ENCODE assay signal across 26 cellular contexts in genomic region chr7:70787275-70787674, GRCh38.
DNase-seq lines count a peak whose midpoint lies in the region; ATAC-seq, FAIRE-seq and TF ChIP-seq lines count a peak whose summit lies in the region.
"Had no signal": no experiment of that assay in that cellular context is flagged by ENCODE, and none has a peak within 500 bp of the region (broad histone marks: within the 10 kb centered on the region; RNA-seq: fewer than 3 reads in every experiment).

No MANE protein-coding gene starts in this region.

- TF ChIP-seq CTCF in glutamatergic neuron (IDR thresholded peaks at IDR 0.05; ENCODE audit: partially characterized antibody, unreplicated experiment) (no peak), type B pancreatic cell (conservative IDR thresholded peaks at IDR 0.05) (no peak)

- peaks cover 7% of the 10 kb centered on the region for H3K9me3 Mint-ChIP-seq in activated CD4-positive, alpha-beta memory T cell treated with anti-CD3 and anti-CD28 coated beads, Interleukin-2, amount 10 ng/mL, durations not matched to agents 7 days and 5 days
- H3K9me3 Mint-ChIP-seq in glutamatergic neuron (ENCODE audit: unreplicated experiment), result peaks cover 18% of the 10 kb centered on the region
- H3K9me3 Mint-ChIP-seq in type B pancreatic cell, result no peaks in the 10 kb centered on the region
- H3K9me3 Mint-ChIP-seq: stimulated activated naive CD8-positive, alpha-beta T cell treated with anti-CD3 and anti-CD28 coated beads, Interleukin-15, amount 100 ng/mL, for 72 hours had no signal

- CTCF ChIA-PET in activated CD4-positive, alpha-beta memory T cell treated with anti-CD3 and anti-CD28 coated beads, Interleukin-2, amount 10 ng/mL, durations not matched to agents 7 days and 5 days (lab: Charles Lee), result interaction anchor here (1.5 to 1.9 kb wide), 3 partner anchors 8 to 23 kb away, joined by 5 to 16 read pairs (median 12); no protein-coding TSS in a partner anchor

- peak overlapping the region; percentile 93 for H3K27ac Mint-ChIP-seq in activated CD4-positive, alpha-beta memory T cell treated with anti-CD3 and anti-CD28 coated beads, Interleukin-2, amount 10 ng/mL, durations not matched to agents 7 days and 5 days
- H3K27ac Mint-ChIP-seq in glutamatergic neuron (ENCODE audit: unreplicated experiment) (peak overlapping the region; percentile 90), type B pancreatic cell (peak overlapping the region; percentile 84)
- H3K27ac Mint-ChIP-seq: HFFc6 had no signal

- ATAC-seq in GM21619 (IDR thresholded peaks at IDR 0.05; ENCODE audit: unreplicated experiment), result no peak
- ATAC-seq: K562; left lobe of liver; stimulated activated naive CD8-positive, alpha-beta T cell treated with anti-CD3 and anti-CD28 coated beads, Interleukin-15, amount 100 ng/mL, for 72 hours had no signal

- no peak for FAIRE-seq in GM19239 (lab: Jason Lieb, UNC)
- FAIRE-seq: HTR-8/SVneo had no signal

- H3K4me1 Mint-ChIP-seq in activated CD4-positive, alpha-beta memory T cell treated with anti-CD3 and anti-CD28 coated beads, Interleukin-2, amount 10 ng/mL, durations not matched to agents 7 days and 5 days, result peaks cover 36% of the 10 kb centered on the region
- H3K4me1 Mint-ChIP-seq in glutamatergic neuron (ENCODE audit: low read depth, unreplicated experiment) (peaks cover 33% of the 10 kb centered on the region), type B pancreatic cell (ENCODE audit: unreplicated experiment) (peaks cover 11% of the 10 kb centered on the region)
- H3K4me1 Mint-ChIP-seq: stimulated activated naive CD8-positive, alpha-beta T cell treated with anti-CD3 and anti-CD28 coated beads, Interleukin-15, amount 100 ng/mL, for 72 hours had no signal

- peak; percentile 3 for DNase-seq in stimulated activated naive CD4-positive, alpha-beta T cell treated with Interleukin-2 at 50 U/mL for 16 hours (lab: John Stamatoyannopoulos, UW)
- no peak for DNase-seq in stimulated activated naive CD4-positive, alpha-beta T cell (lab: John Stamatoyannopoulos, UW)
- no peak for DNase-seq in activated CD4-positive, alpha-beta memory T cell treated with anti-CD3 and anti-CD28 coated beads, Interleukin-2, amount 10 ng/mL, durations not matched to agents 7 days and 5 days
- DNase-seq in glutamatergic neuron, result peak; percentile 41
- no peak for DNase-seq in type B pancreatic cell (ENCODE audit: extremely low spot score, unreplicated experiment)
- no peak for DNase-seq in SKM-1 treated with dmso at 0.1 percent for 144 hours (lab: John Stamatoyannopoulos, UW; ENCODE audit: unreplicated experiment)
- DNase-seq in GM19239 (ENCODE audit: insufficient read length, low spot score), result no peak
- DNase-seq: activated CD4-positive, alpha-beta T cell treated with anti-CD3 and anti-CD28 coated beads, Interleukin-2, amount 50 U/mL, for 48 hours; activated CD8-positive, alpha-beta memory T cell treated with anti-CD3 and anti-CD28 coated beads, Interleukin-2, amount 50 U/mL, for 48 hours; activated naive CD4-positive, alpha-beta T cell; amniotic stem cell; C1 segment of cervical spinal cord; erythroblast; GM23248; HFFc6; mesenchymal stem cell; NCI-H1105 treated with DMSO at 0.1 percent for 48 hours; NCI-H2029; NCI-H2227 treated with DMSO at 0.1 percent for 48 hours; NCI-H526 treated with DMSO at 0.1 percent for 48 hours; stimulated activated naive CD8-positive, alpha-beta T cell treated with anti-CD3 and anti-CD28 coated beads, Interleukin-15, amount 100 ng/mL, for 72 hours; thyroid gland had no signal

- H3K27me3 Mint-ChIP-seq in activated CD4-positive, alpha-beta memory T cell treated with anti-CD3 and anti-CD28 coated beads, Interleukin-2, amount 10 ng/mL, durations not matched to agents 7 days and 5 days, result no peaks in the 10 kb centered on the region
- H3K27me3 Mint-ChIP-seq in glutamatergic neuron (ENCODE audit: unreplicated experiment) (peaks cover 23% of the 10 kb centered on the region), type B pancreatic cell (no peaks in the 10 kb centered on the region)
- H3K27me3 Mint-ChIP-seq: stimulated activated naive CD8-positive, alpha-beta T cell treated with anti-CD3 and anti-CD28 coated beads, Interleukin-15, amount 100 ng/mL, for 72 hours had no signal

- peak overlapping the region; percentile 51 for H3K4me3 Mint-ChIP-seq in activated CD4-positive, alpha-beta memory T cell treated with anti-CD3 and anti-CD28 coated beads, Interleukin-2, amount 10 ng/mL, durations not matched to agents 7 days and 5 days
- H3K4me3 Mint-ChIP-seq in glutamatergic neuron (ENCODE audit: unreplicated experiment) (peak overlapping the region; percentile 57), type B pancreatic cell (peak overlapping the region; percentile 72)
- H3K4me3 Mint-ChIP-seq: HFFc6; stimulated activated naive CD8-positive, alpha-beta T cell treated with anti-CD3 and anti-CD28 coated beads, Interleukin-15, amount 100 ng/mL, for 72 hours had no signal

- peaks cover 37% of the 10 kb centered on the region for H3K36me3 Mint-ChIP-seq in activated CD4-positive, alpha-beta memory T cell treated with anti-CD3 and anti-CD28 coated beads, Interleukin-2, amount 10 ng/mL, durations not matched to agents 7 days and 5 days (ENCODE audit: low read depth)
- peaks cover 30% of the 10 kb centered on the region for H3K36me3 Mint-ChIP-seq in glutamatergic neuron (ENCODE audit: unreplicated experiment)
- peaks cover 62% of the 10 kb centered on the region for H3K36me3 Mint-ChIP-seq in type B pancreatic cell

- POLR2A ChIA-PET in activated CD4-positive, alpha-beta memory T cell treated with anti-CD3 and anti-CD28 coated beads, Interleukin-2, amount 10 ng/mL, durations not matched to agents 7 days and 5 days (lab: Charles Lee), result interaction anchor here (1.0 to 4.9 kb wide), 4 partner anchors 9 to 23 kb away, joined by 3 to 75 read pairs (median 4); no protein-coding TSS in a partner anchor

Comparison
In these comparisons a context has a peak if more than half of its experiments do, and no peak if none do; other contexts are left out.
1. DNase-seq: peak in stimulated activated naive CD4-positive, alpha-beta T cell treated with Interleukin-2 at 50 U/mL for 16 hours (single experiment) and glutamatergic neuron (single experiment); none in stimulated activated naive CD4-positive, alpha-beta T cell (0 of 6), activated CD4-positive, alpha-beta memory T cell treated with anti-CD3 and anti-CD28 coated beads, Interleukin-2, amount 10 ng/mL, durations not matched to agents 7 days and 5 days (single experiment), type B pancreatic cell (single experiment), SKM-1 treated with dmso at 0.1 percent for 144 hours (single experiment) and GM19239 (single experiment).
2. Peak in every context shown above with its lines, with median percentiles within 50 percentile points of each other: H3K27ac Mint-ChIP-seq and H3K4me3 Mint-ChIP-seq.